28 cellular contexts compared by ENCODE assay signal in genomic region chr17:3585826-3586225, GRCh38. TPM values are rescaled to one million over a fixed set of nuclear protein-coding genes. Genes with fewer than 3 reads are reported as not detected.
"Had no signal": no experiment of that assay in that cellular context is flagged by ENCODE, and none has a peak within 500 bp of the region (broad histone marks: within the 10 kb centered on the region; RNA-seq: fewer than 3 reads in every experiment).

No MANE protein-coding gene starts in this region.

- H3K27ac ChIP-seq: heart left ventricle, left ventricle myocardium inferior, neutrophil, ovary, right atrium auricular region, right lobe of liver, suprapubic skin, thoracic aorta, tibial artery, upper lobe of right lung had no signal

- H3K27me3 ChIP-seq: heart left ventricle, neutrophil, ovary, right atrium auricular region, right lobe of liver, suprapubic skin, tibial artery, upper lobe of right lung had no signal

- H3K9me3 Mint-ChIP-seq: immature natural killer cell; mesothelial cell of epicardium; nephron; neural crest cell; stimulated activated naive CD8-positive, alpha-beta T cell treated with anti-CD3 and anti-CD28 coated beads, Interleukin-15, Interleukin-2, amounts not matched to agents 100 ng/mL and 50 ng/mL, for 24 hours had no signal

- ATAC-seq: upper lobe of right lung had no signal

- H3K4me3 Mint-ChIP-seq: immature natural killer cell; mesothelial cell of epicardium; naive B cell; nephron; neural crest cell; stimulated activated naive CD8-positive, alpha-beta T cell treated with anti-CD3 and anti-CD28 coated beads, Interleukin-15, Interleukin-2, amounts not matched to agents 100 ng/mL and 50 ng/mL, for 24 hours had no signal

- H3K27me3 Mint-ChIP-seq: naive B cell; progenitor cell of endocrine pancreas; stimulated activated naive CD8-positive, alpha-beta T cell treated with anti-CD3 and anti-CD28 coated beads, Interleukin-15, Interleukin-2, amounts not matched to agents 100 ng/mL and 50 ng/mL, for 24 hours had no signal

- H3K4me3 ChIP-seq: heart left ventricle, left ventricle myocardium inferior, lung, ovary, right atrium auricular region, right lobe of liver, suprapubic skin, thoracic aorta, tibial artery, upper lobe of right lung had no signal

- H3K27ac Mint-ChIP-seq: immature natural killer cell; mesothelial cell of epicardium; naive B cell; nephron; progenitor cell of endocrine pancreas; stimulated activated naive CD8-positive, alpha-beta T cell treated with anti-CD3 and anti-CD28 coated beads, Interleukin-15, Interleukin-2, amounts not matched to agents 100 ng/mL and 50 ng/mL, for 24 hours had no signal

- H3K4me1 Mint-ChIP-seq: immature natural killer cell, mesothelial cell of epicardium, nephron, neural crest cell had no signal

- H3K9me3 ChIP-seq: heart left ventricle, left ventricle myocardium inferior, neutrophil, ovary, right atrium auricular region, right lobe of liver, suprapubic skin, thoracic aorta, tibial artery, upper lobe of right lung had no signal

- DNase-seq: heart left ventricle; hypothalamus; immature natural killer cell; left ventricle myocardium inferior; mesendoderm; naive B cell; occipital lobe; ovary; right lobe of liver; stimulated activated CD4-positive, alpha-beta T cell treated with anti-CD3 and anti-CD28 coated beads, Interleukin-12 subunit alpha, Interleukin-12 subunit beta, amount 100 ng/mL, for 4 hours; stimulated activated CD4-positive, alpha-beta T cell treated with anti-CD3 and anti-CD28 coated beads, Interleukin-15, amount 100 ng/mL, for 24 hours; stimulated activated CD4-positive, alpha-beta T cell treated with anti-CD3 and anti-CD28 coated beads, Interleukin-2, amount 100 ng/mL, for 24 hours; stimulated activated CD4-positive, alpha-beta T cell treated with anti-CD3 and anti-CD28 coated beads, Interleukin-4, amount 100 ng/mL, for 1 hour; stimulated activated naive CD4-positive, alpha-beta T cell; tibial artery; trophoblast cell had no signal

- H3K36me3 ChIP-seq: ovary had no signal

- H3K4me1 ChIP-seq: heart left ventricle, left ventricle myocardium inferior, right atrium auricular region, right lobe of liver, suprapubic skin, tibial artery, upper lobe of right lung had no signal

RNA-seq across cellular contexts. Expression of gene TRPV3, which starts 28.2 kb away (rescaled TPM):
- total RNA-seq: pulmonary artery endothelial cell had no signal
